In the genomic region with DNA sequence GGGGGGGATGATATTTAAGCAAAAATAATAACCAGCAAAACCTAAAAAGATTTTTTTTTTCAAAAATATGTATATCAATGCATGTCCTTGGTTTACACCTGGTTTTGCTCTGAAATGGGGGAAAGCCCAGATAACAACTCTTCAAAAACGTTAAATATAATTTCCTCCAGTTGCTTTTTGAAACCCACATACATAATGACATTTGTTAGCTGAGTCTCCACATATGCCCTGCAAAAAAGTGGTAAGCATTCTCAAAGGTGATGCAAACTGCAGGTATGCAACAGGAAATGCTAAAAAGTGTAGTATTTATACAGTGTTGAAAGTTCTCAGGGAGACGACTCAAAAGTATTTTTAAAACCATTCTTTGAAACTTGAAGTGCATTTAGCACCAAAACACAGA, we compare ENCODE assay signal across 30 cellular contexts.
DNase-seq lines count a peak whose midpoint lies in the region; ATAC-seq and TF ChIP-seq lines count a peak whose summit lies in the region.
"Had no signal": no experiment of that assay in that cellular context is flagged by ENCODE, and none has a peak within 500 bp of the region (broad histone marks: within the 10 kb centered on the region; RNA-seq: fewer than 3 reads in every experiment).

No MANE protein-coding gene starts in this region.

- H3K36me3 ChIP-seq in Karpas-422 (ENCODE audit: insufficient read depth, low read length) (no peaks in the 10 kb centered on the region), mammary epithelial cell (ENCODE audit: insufficient read depth, low read length) (no peaks in the 10 kb centered on the region)
- H3K36me3 ChIP-seq: ascending aorta, MG63, stomach, thyroid gland, uterus had no signal

- peaks cover 80% of the 10 kb centered on the region for H3K79me2 ChIP-seq in Karpas-422 (ENCODE audit: low read length)
- H3K79me2 ChIP-seq in mammary epithelial cell (ENCODE audit: insufficient read depth, low read length): no peaks in the 10 kb centered on the region
- H3K79me2 ChIP-seq: parathyroid adenoma had no signal

- H3K27ac Mint-ChIP-seq in activated CD8-positive, alpha-beta memory T cell treated with anti-CD3 and anti-CD28 coated beads, Interleukin-2, amount 10 ng/mL, durations not matched to agents 7 days and 5 days: peak overlapping the region; percentile 79
- H3K27ac Mint-ChIP-seq in natural killer cell treated with Interleukin-12 subunit alpha and Interleukin-12 subunit beta and Interleukin-15 and Interleukin-18, amount 100 ng/mL, for 72 hours: peak overlapping the region; percentile 71 to 84
- H3K27ac Mint-ChIP-seq: HFFc6, T-cell had no signal

- no peak for DNase-seq in activated CD8-positive, alpha-beta memory T cell treated with anti-CD3 and anti-CD28 coated beads, Interleukin-2, amount 10 ng/mL, durations not matched to agents 7 days and 5 days
- no peak for DNase-seq in activated CD8-positive, alpha-beta memory T cell treated with anti-CD3 and anti-CD28 coated beads for 24 hours
- DNase-seq in Karpas-422 (no peak), mammary epithelial cell (peak; percentile 9), HT-29 (ENCODE audit: low spot score) (no peak)
- DNase-seq in natural killer cell treated with Interleukin-12 subunit alpha and Interleukin-12 subunit beta and Interleukin-15 and Interleukin-18, amount 100 ng/mL, for 72 hours (ENCODE audit: low spot score): no peak
- DNase-seq in stimulated activated CD4-positive, alpha-beta T cell treated with anti-CD3 and anti-CD28 coated beads, Interleukin-4, amount 100 ng/mL, for 4 hours: no peak
- DNase-seq: AML-193; CD4-positive, CD25-positive, alpha-beta regulatory T cell; DND-41; GF-D8; HFFc6; KBM-7; MG63; NCI-H1105; NCI-H187; NCI-H2171 treated with DMSO at 0.1 percent for 48 hours; NCI-H510A treated with DMSO at 0.1 percent for 48 hours; RPMI8226; small intestine; stomach; T-cell; thyroid gland; uterus had no signal

- in situ Hi-C loops in mammary epithelial cell (cut with MboI; ENCODE audit: low sequenced_read_pairs in 2 of 2): no loop called here

- H4K20me1 ChIP-seq in Karpas-422 (ENCODE audit: insufficient read depth, low read depth, low read length) (no peaks in the 10 kb centered on the region), mammary epithelial cell (ENCODE audit: insufficient read depth, low read length) (no peaks in the 10 kb centered on the region)

- BruUV-seq in mammary epithelial cell (replicated peaks; lab: Mats Ljungman, UMichigan): no TSS peak

- H3K4me1 ChIP-seq in Karpas-422 (ENCODE audit: low read length): peaks cover 32% of the 10 kb centered on the region
- peaks cover 4% of the 10 kb centered on the region for H3K4me1 ChIP-seq in mammary epithelial cell (ENCODE audit: insufficient read depth, low read length)
- H3K4me1 ChIP-seq: ascending aorta, parathyroid adenoma, stomach, thyroid gland, uterus had no signal

- H3K27me3 ChIP-seq in Karpas-422 (ENCODE audit: low read length) (no peaks in the 10 kb centered on the region), mammary epithelial cell (ENCODE audit: insufficient read depth, low read length) (no peaks in the 10 kb centered on the region)
- H3K27me3 ChIP-seq: ascending aorta, MG63, stomach, thyroid gland, uterus had no signal

- H2AFZ ChIP-seq in Karpas-422 (ENCODE audit: low read length) (peak overlapping the region; percentile 1; the same call in 1 of the 2 replicates), mammary epithelial cell (ENCODE audit: low read depth, low read length) (no peak overlapping the region)
- H2AFZ ChIP-seq: parathyroid adenoma had no signal

- H3K27ac ChIP-seq in Karpas-422 (ENCODE audit: low read length) (peak overlapping the region; percentile 36), mammary epithelial cell (ENCODE audit: insufficient read depth, low read depth, low read length) (no peak overlapping the region)
- H3K27ac ChIP-seq: ascending aorta, coronary artery, parathyroid adenoma, stomach, thyroid gland, uterus had no signal

- peak overlapping the region; percentile 51 for H3K4me3 Mint-ChIP-seq in activated CD8-positive, alpha-beta memory T cell treated with anti-CD3 and anti-CD28 coated beads, Interleukin-2, amount 10 ng/mL, durations not matched to agents 7 days and 5 days
- peak overlapping the region; percentile 45 for H3K4me3 Mint-ChIP-seq in natural killer cell treated with Interleukin-12 subunit alpha and Interleukin-12 subunit beta and Interleukin-15 and Interleukin-18, amount 100 ng/mL, for 72 hours
- H3K4me3 Mint-ChIP-seq: activated naive CD4-positive, alpha-beta T cell treated with anti-CD3 and anti-CD28 coated beads, Interleukin-2, amount 50 U/mL, for 24 hours; CD4-positive, CD25-positive, alpha-beta regulatory T cell; HFFc6; T-cell had no signal

- H3K9me2 ChIP-seq in Karpas-422 (replicated peaks; ENCODE audit: insufficient read depth, low read length): no peaks in the 10 kb centered on the region

- WGBS in mammary epithelial cell (ENCODE audit: low coverage, missing lambda C conversion rate): 100% methylated on average over 2 of the region's 2 CpGs

- H3K4me3 ChIP-seq in Karpas-422 (ENCODE audit: low read length) (no peak overlapping the region), mammary epithelial cell (replicated peaks in 1 of 3; ENCODE audit: insufficient read depth in 1 of 3, low read depth in 2 of 3, low read length in 3 of 3) (no peak overlapping the region)
- H3K4me3 ChIP-seq: ascending aorta, coronary artery, MG63, stomach, thyroid gland, uterus had no signal

- no peaks in the 10 kb centered on the region for H3K27me3 Mint-ChIP-seq in activated CD8-positive, alpha-beta memory T cell treated with anti-CD3 and anti-CD28 coated beads, Interleukin-2, amount 10 ng/mL, durations not matched to agents 7 days and 5 days
- H3K27me3 Mint-ChIP-seq in natural killer cell treated with Interleukin-12 subunit alpha and Interleukin-12 subunit beta and Interleukin-15 and Interleukin-18, amount 100 ng/mL, for 72 hours: no peaks in the 10 kb centered on the region
- H3K27me3 Mint-ChIP-seq: activated naive CD4-positive, alpha-beta T cell treated with anti-CD3 and anti-CD28 coated beads, Interleukin-2, amount 50 U/mL, for 24 hours; CD4-positive, CD25-positive, alpha-beta regulatory T cell; T-cell had no signal

- intact Hi-C loops in mammary epithelial cell (cut with micrococcal nuclease): no loop called here

- no peak overlapping the region for H3K9ac ChIP-seq in Karpas-422 (ENCODE audit: low read length)
- H3K9ac ChIP-seq in mammary epithelial cell (ENCODE audit: insufficient read depth, low read length): no peak overlapping the region
- H3K9ac ChIP-seq: parathyroid adenoma had no signal

- H3K4me2 ChIP-seq in Karpas-422 (ENCODE audit: low read depth, low read length, poor library complexity, severe bottlenecking) (peak overlapping the region; percentile 8), mammary epithelial cell (ENCODE audit: insufficient read depth, low read depth, low read length) (no peak overlapping the region)

- CTCF ChIA-PET in activated CD8-positive, alpha-beta memory T cell treated with anti-CD3 and anti-CD28 coated beads, Interleukin-2, amount 10 ng/mL, durations not matched to agents 7 days and 5 days (lab: Charles Lee): interaction anchor here (1.4 kb wide), 1 partner anchor 19 kb away, joined by 3 read pairs; no protein-coding TSS in a partner anchor
- CTCF ChIA-PET in mammary epithelial cell (lab: Charles Lee; ENCODE audit: low non-redundant PET): no interaction called here

- no peak for ATAC-seq in activated CD8-positive, alpha-beta memory T cell treated with anti-CD3 and anti-CD28 coated beads, Interleukin-2, amount 10 ng/mL, durations not matched to agents 7 days and 5 days
- ATAC-seq in natural killer cell treated with Interleukin-12 subunit alpha and Interleukin-12 subunit beta and Interleukin-15 and Interleukin-18, amount 100 ng/mL, for 72 hours: no peak
- ATAC-seq in GM18870 (IDR thresholded peaks at IDR 0.05; ENCODE audit: unreplicated experiment): no peak
- ATAC-seq: left lobe of liver had no signal

- H3K4me1 Mint-ChIP-seq in activated CD8-positive, alpha-beta memory T cell treated with anti-CD3 and anti-CD28 coated beads, Interleukin-2, amount 10 ng/mL, durations not matched to agents 7 days and 5 days: peaks cover 46% of the 10 kb centered on the region
- H3K4me1 Mint-ChIP-seq in natural killer cell treated with Interleukin-12 subunit alpha and Interleukin-12 subunit beta and Interleukin-15 and Interleukin-18, amount 100 ng/mL, for 72 hours (ENCODE audit: low read depth in 2 of 2): peaks cover 28 to 38% of the 10 kb centered on the region in 2 donors

- TF ChIP-seq CTCF in mammary epithelial cell (conservative IDR thresholded peaks at IDR 0.05 in 1 of 2, IDR thresholded peaks at IDR 0.05 in 1 of 2; ENCODE audit: extremely low read depth in 1 of 2, insufficient read depth in 1 of 2, low read depth in 1 of 2, low read length in 2 of 2): no peak

- peaks cover 6% of the 10 kb centered on the region; the same call in 1 of the 2 replicates for H3K9me3 ChIP-seq in Karpas-422 (ENCODE audit: low read length)
- no peaks in the 10 kb centered on the region for H3K9me3 ChIP-seq in mammary epithelial cell (replicated peaks; ENCODE audit: insufficient read depth, low read length)
- H3K9me3 ChIP-seq: thyroid gland had no signal

- peaks cover 49% of the 10 kb centered on the region for H3K36me3 Mint-ChIP-seq in activated CD8-positive, alpha-beta memory T cell treated with anti-CD3 and anti-CD28 coated beads, Interleukin-2, amount 10 ng/mL, durations not matched to agents 7 days and 5 days
- peaks cover 21% of the 10 kb centered on the region for H3K36me3 Mint-ChIP-seq in natural killer cell treated with Interleukin-12 subunit alpha and Interleukin-12 subunit beta and Interleukin-15 and Interleukin-18, amount 100 ng/mL, for 72 hours

- peaks cover 22% of the 10 kb centered on the region for H3K9me3 Mint-ChIP-seq in activated CD8-positive, alpha-beta memory T cell treated with anti-CD3 and anti-CD28 coated beads, Interleukin-2, amount 10 ng/mL, durations not matched to agents 7 days and 5 days (ENCODE audit: low read depth)
- H3K9me3 Mint-ChIP-seq in natural killer cell treated with Interleukin-12 subunit alpha and Interleukin-12 subunit beta and Interleukin-15 and Interleukin-18, amount 100 ng/mL, for 72 hours: peaks cover 10% of the 10 kb centered on the region

- dilution Hi-C loops in mammary epithelial cell (cut with HindIII; ENCODE audit: low sequenced_read_pairs): no loop called here
